In the genomic region with DNA sequence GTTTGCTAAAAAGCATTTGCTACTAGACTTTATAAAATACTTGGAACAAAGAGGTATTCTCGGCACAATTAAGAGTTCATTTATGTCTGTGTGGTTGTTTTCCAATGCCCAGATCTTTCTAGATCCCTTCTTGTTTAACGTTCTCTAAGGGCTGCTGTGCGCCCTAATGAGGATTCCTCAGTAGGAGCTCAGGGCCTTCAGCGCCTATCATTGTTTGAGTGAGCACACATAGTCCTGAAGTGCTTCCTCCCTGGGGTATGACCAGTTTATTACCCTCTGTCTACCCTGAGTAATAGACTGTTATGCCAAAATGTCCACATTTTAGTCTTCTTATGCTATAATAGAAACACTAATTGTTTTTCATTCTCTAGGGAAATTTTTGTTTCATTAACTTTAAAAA, we compare ENCODE assay signal across 15 cellular contexts.
DNase-seq lines count a peak whose midpoint lies in the region; ATAC-seq and TF ChIP-seq lines count a peak whose summit lies in the region.
"Had no signal": no experiment of that assay in that cellular context is flagged by ENCODE, and none has a peak within 500 bp of the region (broad histone marks: within the 10 kb centered on the region; RNA-seq: fewer than 3 reads in every experiment).

No MANE protein-coding gene starts in this region.

- CTCF ChIA-PET in SK-N-SH (lab: Yijun Ruan, JAX): interaction anchor here (1.2 to 3.1 kb wide), 2 partner anchors 20 to 323 kb away, joined by 3 to 13 read pairs; no protein-coding TSS in a partner anchor

- 0 out of 2 replicates have a peak overlapping the region, but pooled peaks have one; percentile 39 for H3K9ac ChIP-seq in SK-N-SH

- H3K36me3 ChIP-seq in ACC112 (ENCODE audit: insufficient read depth, low read length) (no peaks in the 10 kb centered on the region), GM23338 (ENCODE audit: insufficient read depth) (no peaks in the 10 kb centered on the region), SK-N-SH (replicated peaks in 1 of 2; ENCODE audit: control insufficient read depth in 1 of 2, insufficient read depth in 2 of 2, low read length in 1 of 2) (peaks cover under 1 to 14% of the 10 kb centered on the region in 2 experiments), prostate gland (no peaks in the 10 kb centered on the region)
- H3K36me3 ChIP-seq: SJCRH30 had no signal

- H3K4me3 ChIP-seq in ACC112 (ENCODE audit: low read depth, low read length) (no peak overlapping the region), GM23338 (no peak overlapping the region), SK-N-SH (ENCODE audit: low read depth in 2 of 2, low read length in 1 of 2) (no peak overlapping the region), prostate gland (no peak overlapping the region)
- H3K4me3 ChIP-seq: SJCRH30 had no signal

- TF ChIP-seq RAD21 in SK-N-SH (IDR thresholded peaks at IDR 0.05; ENCODE audit: low read length): no peak

- H3K27me3 ChIP-seq in ACC112 (ENCODE audit: insufficient read depth, low read length) (no peaks in the 10 kb centered on the region), GM23338 (ENCODE audit: insufficient read depth) (no peaks in the 10 kb centered on the region), SK-N-SH (ENCODE audit: insufficient read depth) (no peaks in the 10 kb centered on the region), prostate gland (replicated peaks; ENCODE audit: insufficient read depth) (no peaks in the 10 kb centered on the region)
- H3K27me3 ChIP-seq: SJCRH30 had no signal

- 95% methylated on average over 4 of the region's 4 CpGs for WGBS in SK-N-SH (ENCODE audit: low lambda C conversion rate)
- 67% methylated on average over 4 of the region's 4 CpGs for WGBS in prostate gland

- POLR2A ChIA-PET in SK-N-SH (lab: Yijun Ruan, JAX): no interaction called here

- H3K79me2 ChIP-seq in ACC112 (ENCODE audit: control insufficient read depth, insufficient read depth, low read length, unreplicated experiment) (no peaks in the 10 kb centered on the region), GM23338 (replicated peaks; ENCODE audit: insufficient read depth) (no peaks in the 10 kb centered on the region), SK-N-SH (ENCODE audit: insufficient read depth) (no peaks in the 10 kb centered on the region)

- H3F3A ChIP-seq in GM23338 (replicated peaks; ENCODE audit: low read depth) (no peaks in the 10 kb centered on the region), SK-N-SH (replicated peaks; ENCODE audit: insufficient read depth) (peaks cover 6% of the 10 kb centered on the region)

- no peak for TF ChIP-seq POLR2A in prostate gland (IDR thresholded peaks at IDR 0.05)

- peaks cover 5% of the 10 kb centered on the region for H3K36me3 Mint-ChIP-seq in GM23338 (ENCODE audit: low read depth)

- peaks cover 23% of the 10 kb centered on the region for H3K4me1 ChIP-seq in ACC112 (ENCODE audit: control insufficient read depth, insufficient read depth, low read length, unreplicated experiment)
- no peaks in the 10 kb centered on the region for H3K4me1 ChIP-seq in GM23338 (ENCODE audit: insufficient read depth)
- H3K4me1 ChIP-seq in SK-N-SH (ENCODE audit: control insufficient read depth in 1 of 2, insufficient read depth in 2 of 2, low read depth in 1 of 2, low read length in 1 of 2): peaks cover 4 to 19% of the 10 kb centered on the region in 2 experiments; a peak in 3 of 4 replicates
- H3K4me1 ChIP-seq in prostate gland (replicated peaks): no peaks in the 10 kb centered on the region
- H3K4me1 ChIP-seq: SJCRH30 had no signal

- H3K4me2 ChIP-seq in GM23338 (no peak overlapping the region), SK-N-SH (no peak overlapping the region)

- H3K27me3 Mint-ChIP-seq in GM23338 (ENCODE audit: insufficient read depth, low read depth, poor library complexity): peaks cover 2% of the 10 kb centered on the region
- H3K27me3 Mint-ChIP-seq: B cell; central memory CD8-positive, alpha-beta T cell had no signal

- no peaks in the 10 kb centered on the region for H4K20me1 ChIP-seq in GM23338 (replicated peaks; ENCODE audit: insufficient read depth)
- H4K20me1 ChIP-seq in SK-N-SH (ENCODE audit: insufficient read depth): no peaks in the 10 kb centered on the region

- ATAC-seq in GM23338 (peak; percentile 81), GM19467 (IDR thresholded peaks at IDR 0.05; ENCODE audit: unreplicated experiment) (no peak), GM21515 (IDR thresholded peaks at IDR 0.05; ENCODE audit: unreplicated experiment) (no peak)
- ATAC-seq: esophagus mucosa; stimulated activated naive CD8-positive, alpha-beta T cell treated with anti-CD3 and anti-CD28 coated beads, Interleukin-15, Interleukin-2, amounts not matched to agents 100 U/mL and 50 U/mL, for 24 hours had no signal

- intact Hi-C loops in prostate gland (cut with DNase I): no loop called here

- H3K27ac ChIP-seq in ACC112 (ENCODE audit: low read depth, low read length) (peak overlapping the region; percentile 60), GM23338 (ENCODE audit: low read depth) (no peak overlapping the region), SK-N-SH (ENCODE audit: low read depth in 2 of 2, low read length in 1 of 2) (peak overlapping the region in 1 of 2 experiments; percentile 71; a peak in 2 of 4 replicates), prostate gland (no peak overlapping the region)
- H3K27ac ChIP-seq: SJCRH30 had no signal

- H3K4me3 Mint-ChIP-seq in GM23338: no peak overlapping the region
- H3K4me3 Mint-ChIP-seq: activated naive CD4-positive, alpha-beta T cell treated with anti-CD3 and anti-CD28 coated beads for 36 hours; B cell; central memory CD8-positive, alpha-beta T cell had no signal

- no peak overlapping the region for H2AFZ ChIP-seq in ACC112 (ENCODE audit: low read length, unreplicated experiment)
- no peak overlapping the region for H2AFZ ChIP-seq in GM23338
- H2AFZ ChIP-seq in SK-N-SH (ENCODE audit: low read depth): no peak overlapping the region

- TF ChIP-seq CTCF in GM23338 (conservative IDR thresholded peaks at IDR 0.05; ENCODE audit: low read depth in 2 of 2) (no peak), SK-N-SH (IDR thresholded peaks at IDR 0.05) (no peak), prostate gland (IDR thresholded peaks at IDR 0.05) (no peak)

- no peak for TF ChIP-seq EP300 in SK-N-SH (IDR thresholded peaks at IDR 0.05; ENCODE audit: borderline replicate concordance in 1 of 2, low read depth in 1 of 2, low read length in 1 of 2)

- H3K9me3 ChIP-seq in SK-N-SH: no peaks in the 10 kb centered on the region; the same call in 1 of the 2 replicates
- no peaks in the 10 kb centered on the region for H3K9me3 ChIP-seq in prostate gland
- H3K9me3 ChIP-seq: SJCRH30 had no signal

- no peaks in the 10 kb centered on the region for H3K9me2 ChIP-seq in GM23338 (ENCODE audit: insufficient read depth)
- no peaks in the 10 kb centered on the region for H3K9me2 ChIP-seq in SK-N-SH

- peak overlapping the region; percentile 13; the same call in 1 of the 2 replicates for H3K27ac Mint-ChIP-seq in GM23338
- H3K27ac Mint-ChIP-seq: activated naive CD4-positive, alpha-beta T cell treated with anti-CD3 and anti-CD28 coated beads for 36 hours; B cell had no signal

- H3K4me1 Mint-ChIP-seq in GM23338: peaks cover 8% of the 10 kb centered on the region
- H3K4me1 Mint-ChIP-seq: B cell; central memory CD8-positive, alpha-beta T cell had no signal

- DNase-seq in GM23338 (ENCODE audit: low spot score): no peak
- no peak for DNase-seq in SK-N-SH
- DNase-seq in iris pigment epithelial cell (ENCODE audit: low read depth): peak; percentile 21
- no peak for DNase-seq in NCI-H2171 treated with DMSO at 0.1 percent for 48 hours (lab: John Stamatoyannopoulos, UW)
- no peak for DNase-seq in prostate gland (ENCODE audit: low spot score)
- DNase-seq: activated naive CD4-positive, alpha-beta T cell treated with anti-CD3 and anti-CD28 coated beads for 36 hours; Kasumi-1; SJCRH30; stimulated activated naive CD8-positive, alpha-beta T cell treated with anti-CD3 and anti-CD28 coated beads, Interleukin-15, Interleukin-2, amounts not matched to agents 100 U/mL and 50 U/mL, for 24 hours had no signal

- H3K9me3 Mint-ChIP-seq in GM23338: peaks cover 5% of the 10 kb centered on the region; the same call in 2 of the 3 replicates
- H3K9me3 Mint-ChIP-seq: activated naive CD4-positive, alpha-beta T cell treated with anti-CD3 and anti-CD28 coated beads for 36 hours; central memory CD8-positive, alpha-beta T cell had no signal

TF ChIP-seq in GM23338, 12 proteins besides CTCF, POLR2A, EP300 and RAD21 (continues in another document):
- no peak for TF ChIP-seq JUNB (IDR thresholded peaks at IDR 0.05; ENCODE audit: unreplicated experiment)
- TF ChIP-seq EZH2phosphoT487 (IDR thresholded peaks at IDR 0.05; ENCODE audit: unreplicated experiment): no peak
- no peak for TF ChIP-seq CREB1 (CRISPR knock-in tag; IDR thresholded peaks at IDR 0.05; ENCODE audit: low read depth)
- TF ChIP-seq, protein P1, sequence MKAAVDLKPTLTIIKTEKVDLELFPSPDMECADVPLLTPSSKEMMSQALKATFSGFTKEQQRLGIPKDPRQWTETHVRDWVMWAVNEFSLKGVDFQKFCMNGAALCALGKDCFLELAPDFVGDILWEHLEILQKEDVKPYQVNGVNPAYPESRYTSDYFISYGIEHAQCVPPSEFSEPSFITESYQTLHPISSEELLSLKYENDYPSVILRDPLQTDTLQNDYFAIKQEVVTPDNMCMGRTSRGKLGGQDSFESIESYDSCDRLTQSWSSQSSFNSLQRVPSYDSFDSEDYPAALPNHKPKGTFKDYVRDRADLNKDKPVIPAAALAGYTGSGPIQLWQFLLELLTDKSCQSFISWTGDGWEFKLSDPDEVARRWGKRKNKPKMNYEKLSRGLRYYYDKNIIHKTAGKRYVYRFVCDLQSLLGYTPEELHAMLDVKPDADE (IDR thresholded peaks at IDR 0.05): no peak
- TF ChIP-seq POLR2AphosphoS5 (IDR thresholded peaks at IDR 0.05; ENCODE audit: low read depth): no peak
- no peak for TF ChIP-seq STAT1 (IDR thresholded peaks at IDR 0.05; ENCODE audit: unreplicated experiment)

TF ChIP-seq in SK-N-SH, 30 proteins besides CTCF, POLR2A, EP300 and RAD21 (continues in another document):
- no peak for TF ChIP-seq RCOR1 (IDR thresholded peaks at IDR 0.05; ENCODE audit: low read length)
